1 cellular context compared by ENCODE assay signal in the genomic region with DNA sequence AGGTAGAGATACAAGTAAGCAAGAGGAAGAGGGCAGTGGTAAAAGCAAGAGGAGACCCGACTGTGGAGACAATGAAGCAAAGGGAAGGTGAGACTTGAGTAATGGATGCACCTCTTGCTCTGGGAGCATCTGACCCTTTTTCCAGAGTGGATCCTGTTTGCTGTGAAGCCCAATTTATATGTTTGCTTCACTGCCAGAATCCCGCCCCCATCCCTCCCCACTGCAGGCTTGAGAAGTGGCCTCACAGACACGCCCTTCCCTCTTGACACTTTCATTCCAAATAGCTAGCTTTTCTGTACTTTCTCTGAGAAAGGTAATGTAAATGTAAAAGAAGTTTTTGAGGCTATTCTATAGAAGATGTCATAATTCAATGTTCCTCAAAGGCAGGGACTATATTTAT.
TF ChIP-seq lines count a peak whose summit lies in the region.

No MANE protein-coding gene starts in this region.

TF ChIP-seq in endothelial cell of umbilical vein, 7 proteins besides CTCF, POLR2A, EP300 and RAD21:
- TF ChIP-seq, protein P1, sequence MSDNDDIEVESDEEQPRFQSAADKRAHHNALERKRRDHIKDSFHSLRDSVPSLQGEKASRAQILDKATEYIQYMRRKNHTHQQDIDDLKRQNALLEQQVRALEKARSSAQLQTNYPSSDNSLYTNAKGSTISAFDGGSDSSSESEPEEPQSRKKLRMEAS (IDR thresholded peaks at IDR 0.05; ENCODE audit: insufficient read depth, insufficient read length), result no peak
- TF ChIP-seq GATA2 (IDR thresholded peaks at IDR 0.05; ENCODE audit: insufficient read depth, insufficient read length, low read depth, low read length) (no peak), MYC (IDR thresholded peaks at IDR 0.05; ENCODE audit: low read depth, low read length) (no peak), JUN (IDR thresholded peaks at IDR 0.05; ENCODE audit: borderline replicate concordance, insufficient read depth, insufficient read length, low read depth) (no peak), FOS (IDR thresholded peaks at IDR 0.05; ENCODE audit: borderline replicate concordance, insufficient read depth, low read length) (no peak), POLR2AphosphoS5 (IDR thresholded peaks at IDR 0.05; ENCODE audit: insufficient read depth, low read depth, low read length) (no peak), EZH2 (IDR thresholded peaks at IDR 0.05; ENCODE audit: borderline replicate concordance, low read depth, low read length, severe bottlenecking) (no peak)
